16 cellular contexts compared by ENCODE assay signal in the genomic region with DNA sequence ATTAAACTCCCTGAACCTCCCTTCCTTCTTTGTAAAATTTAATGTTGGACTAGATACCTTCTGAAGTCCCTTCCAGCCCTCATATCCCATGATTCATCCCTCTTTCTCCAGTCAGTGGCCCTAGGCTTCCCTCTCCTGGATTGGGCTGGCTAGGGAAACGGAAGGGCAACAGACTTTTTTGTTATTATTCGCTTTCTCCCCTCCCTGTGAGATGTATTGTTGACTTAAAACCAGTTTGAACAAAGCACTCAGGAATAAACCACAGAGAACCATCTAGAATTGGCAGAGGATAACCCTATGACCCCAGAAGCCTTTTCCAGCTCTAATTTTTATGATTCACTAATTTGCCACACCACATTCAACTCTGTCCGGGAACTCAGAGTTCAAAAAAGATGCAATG.
DNase-seq lines count a peak whose midpoint lies in the region; ATAC-seq, FAIRE-seq and TF ChIP-seq lines count a peak whose summit lies in the region.
"Had no signal": no experiment of that assay in that cellular context is flagged by ENCODE, and none has a peak within 500 bp of the region (broad histone marks: within the 10 kb centered on the region; RNA-seq: fewer than 3 reads in every experiment).

No MANE protein-coding gene starts in this region.

- 87% methylated on average over 3 of the region's 3 CpGs for WGBS in suprapubic skin

- FAIRE-seq in urothelium cell line (lab: Jason Lieb, UNC) = no peak

- H3K36me3 ChIP-seq in suprapubic skin = no peaks in the 10 kb centered on the region
- H3K36me3 ChIP-seq: lower lobe of right lung had no signal

- no peak overlapping the region for H3K4me3 Mint-ChIP-seq in activated CD8-positive, alpha-beta memory T cell treated with anti-CD3 and anti-CD28 coated beads, Interleukin-2, amount 10 ng/mL, durations not matched to agents 7 days and 5 days
- H3K4me3 Mint-ChIP-seq: neural crest cell had no signal

- H3K4me1 Mint-ChIP-seq in activated CD8-positive, alpha-beta memory T cell treated with anti-CD3 and anti-CD28 coated beads, Interleukin-2, amount 10 ng/mL, durations not matched to agents 7 days and 5 days = peaks cover 27% of the 10 kb centered on the region
- H3K4me1 Mint-ChIP-seq: neural crest cell had no signal

- TF ChIP-seq EP300 in suprapubic skin (IDR thresholded peaks at IDR 0.05) = no peak

- ATAC-seq in activated CD8-positive, alpha-beta memory T cell treated with anti-CD3 and anti-CD28 coated beads, Interleukin-2, amount 10 ng/mL, durations not matched to agents 7 days and 5 days = no peak
- ATAC-seq: activated naive CD4-positive, alpha-beta T cell treated with anti-CD3 and anti-CD28 coated beads, Interleukin-2, amount 50 U/mL, for 72 hours; lower lobe of right lung had no signal

- no peaks in the 10 kb centered on the region for H3K9me3 ChIP-seq in suprapubic skin
- H3K9me3 ChIP-seq: lower lobe of right lung had no signal

- H3K27ac Mint-ChIP-seq in activated CD8-positive, alpha-beta memory T cell treated with anti-CD3 and anti-CD28 coated beads, Interleukin-2, amount 10 ng/mL, durations not matched to agents 7 days and 5 days = peak overlapping the region; percentile 2

- CTCF ChIA-PET in activated CD8-positive, alpha-beta memory T cell treated with anti-CD3 and anti-CD28 coated beads, Interleukin-2, amount 10 ng/mL, durations not matched to agents 7 days and 5 days (lab: Charles Lee) = no interaction called here

- no peaks in the 10 kb centered on the region for H3K27me3 Mint-ChIP-seq in activated CD8-positive, alpha-beta memory T cell treated with anti-CD3 and anti-CD28 coated beads, Interleukin-2, amount 10 ng/mL, durations not matched to agents 7 days and 5 days

- H3K36me3 Mint-ChIP-seq in activated CD8-positive, alpha-beta memory T cell treated with anti-CD3 and anti-CD28 coated beads, Interleukin-2, amount 10 ng/mL, durations not matched to agents 7 days and 5 days = peaks cover 5% of the 10 kb centered on the region

- H3K4me1 ChIP-seq in suprapubic skin = peaks cover 8% of the 10 kb centered on the region
- H3K4me1 ChIP-seq: lower lobe of right lung had no signal

- no peaks in the 10 kb centered on the region for H3K9me3 Mint-ChIP-seq in activated CD8-positive, alpha-beta memory T cell treated with anti-CD3 and anti-CD28 coated beads, Interleukin-2, amount 10 ng/mL, durations not matched to agents 7 days and 5 days (ENCODE audit: low read depth)

- no peak for DNase-seq in activated CD8-positive, alpha-beta memory T cell treated with anti-CD3 and anti-CD28 coated beads, Interleukin-2, amount 10 ng/mL, durations not matched to agents 7 days and 5 days
- DNase-seq in activated CD8-positive, alpha-beta memory T cell treated with anti-CD3 and anti-CD28 coated beads for 24 hours = no peak
- peak; percentile 79 for DNase-seq in astrocyte of the hippocampus (ENCODE audit: low read depth, low spot score)
- peak; percentile 26 for DNase-seq in fibroblast of villous mesenchyme (ENCODE audit: low read depth)
- DNase-seq in RKO (ENCODE audit: low spot score) = no peak
- no peak for DNase-seq in suprapubic skin (ENCODE audit: low spot score in 2 of 2)
- DNase-seq in DMS153 (lab: John Stamatoyannopoulos, UW) = no peak
- no peak for DNase-seq in urothelium cell line (ENCODE audit: low spot score)
- DNase-seq: ACHN; activated T-cell treated with anti-CD3 and anti-CD28 coated beads for 4 hours; lower lobe of right lung; NCI-H345; stimulated activated naive CD4-positive, alpha-beta T cell; T-helper 1 cell had no signal

- H3K4me3 ChIP-seq in fibroblast of villous mesenchyme (ENCODE audit: low read depth, low read length) (no peak overlapping the region), suprapubic skin (no peak overlapping the region)
- H3K4me3 ChIP-seq: lower lobe of right lung had no signal

- no peak for TF ChIP-seq POLR2A in suprapubic skin (IDR thresholded peaks at IDR 0.05)

- TF ChIP-seq CTCF in fibroblast of villous mesenchyme (IDR thresholded peaks at IDR 0.05; ENCODE audit: insufficient read depth, low read depth, low read length) = peak; percentile 15
- TF ChIP-seq CTCF in suprapubic skin (IDR thresholded peaks at IDR 0.05) = no peak

- no peaks in the 10 kb centered on the region for H3K27me3 ChIP-seq in suprapubic skin

- no peak overlapping the region for H3K27ac ChIP-seq in suprapubic skin
- H3K27ac ChIP-seq: lower lobe of right lung had no signal

Comparison
In these comparisons a context has a peak if more than half of its experiments do, and no peak if none do; other contexts are left out.
1. DNase-seq: peak in astrocyte of the hippocampus (single experiment) and fibroblast of villous mesenchyme (single experiment); none in activated CD8-positive, alpha-beta memory T cell treated with anti-CD3 and anti-CD28 coated beads, Interleukin-2, amount 10 ng/mL, durations not matched to agents 7 days and 5 days (single experiment), activated CD8-positive, alpha-beta memory T cell treated with anti-CD3 and anti-CD28 coated beads for 24 hours (single experiment), RKO (single experiment), suprapubic skin (0 of 2), DMS153 (single experiment) and urothelium cell line (single experiment).